2 cellular contexts compared by ENCODE assay signal in genomic region chr2:37389395-37389794, GRCh38.
TF ChIP-seq lines count a peak whose summit lies in the region.

No MANE protein-coding gene starts in this region.

TF ChIP-seq in IMR-90, 13 proteins besides CTCF, POLR2A, EP300 and RAD21:
- TF ChIP-seq, protein P1, sequence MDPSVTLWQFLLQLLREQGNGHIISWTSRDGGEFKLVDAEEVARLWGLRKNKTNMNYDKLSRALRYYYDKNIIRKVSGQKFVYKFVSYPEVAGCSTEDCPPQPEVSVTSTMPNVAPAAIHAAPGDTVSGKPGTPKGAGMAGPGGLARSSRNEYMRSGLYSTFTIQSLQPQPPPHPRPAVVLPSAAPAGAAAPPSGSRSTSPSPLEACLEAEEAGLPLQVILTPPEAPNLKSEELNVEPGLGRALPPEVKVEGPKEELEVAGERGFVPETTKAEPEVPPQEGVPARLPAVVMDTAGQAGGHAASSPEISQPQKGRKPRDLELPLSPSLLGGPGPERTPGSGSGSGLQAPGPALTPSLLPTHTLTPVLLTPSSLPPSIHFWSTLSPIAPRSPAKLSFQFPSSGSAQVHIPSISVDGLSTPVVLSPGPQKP (IDR thresholded peaks at IDR 0.05; ENCODE audit: borderline replicate concordance, low read depth, low read length), result no peak
- TF ChIP-seq RFX5 (IDR thresholded peaks at IDR 0.05; ENCODE audit: low read depth, low read length) (no peak), NFE2L2 (IDR thresholded peaks at IDR 0.05; ENCODE audit: low read depth, low read length) (no peak), MAZ (IDR thresholded peaks at IDR 0.05; ENCODE audit: borderline replicate concordance, low read depth, low read length) (no peak), CEBPB (IDR thresholded peaks at IDR 0.05; ENCODE audit: low read depth, low read length) (no peak), RCOR1 (IDR thresholded peaks at IDR 0.05; ENCODE audit: insufficient replicate concordance, low read length) (no peak), CHD1 (IDR thresholded peaks at IDR 0.05; ENCODE audit: low read depth, low read length) (no peak), SMC3 (IDR thresholded peaks at IDR 0.05; ENCODE audit: low read depth, low read length) (no peak), FOS (IDR thresholded peaks at IDR 0.05; ENCODE audit: low read depth, low read length) (no peak), MAFK (IDR thresholded peaks at IDR 0.05; ENCODE audit: low read depth, low read length) (no peak), MXI1 (IDR thresholded peaks at IDR 0.05; ENCODE audit: borderline replicate concordance, low read depth, low read length) (no peak), BHLHE40 (IDR thresholded peaks at IDR 0.05; ENCODE audit: low read depth, low read length) (no peak)
- TF ChIP-seq, protein P2, sequence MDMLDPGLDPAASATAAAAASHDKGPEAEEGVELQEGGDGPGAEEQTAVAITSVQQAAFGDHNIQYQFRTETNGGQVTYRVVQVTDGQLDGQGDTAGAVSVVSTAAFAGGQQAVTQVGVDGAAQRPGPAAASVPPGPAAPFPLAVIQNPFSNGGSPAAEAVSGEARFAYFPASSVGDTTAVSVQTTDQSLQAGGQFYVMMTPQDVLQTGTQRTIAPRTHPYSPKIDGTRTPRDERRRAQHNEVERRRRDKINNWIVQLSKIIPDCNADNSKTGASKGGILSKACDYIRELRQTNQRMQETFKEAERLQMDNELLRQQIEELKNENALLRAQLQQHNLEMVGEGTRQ (IDR thresholded peaks at IDR 0.05; ENCODE audit: low read depth, low read length), result no peak

TF ChIP-seq in GM12878, 131 proteins besides CTCF, POLR2A, EP300 and RAD21:
- TF ChIP-seq E2F8 (IDR thresholded peaks at IDR 0.05; ENCODE audit: low read depth, partially characterized antibody) (no peak), EGR1 (IDR thresholded peaks at IDR 0.05; ENCODE audit: borderline replicate concordance in 1 of 2, low read depth in 2 of 2, low read length in 2 of 2) (no peak), PAX8 (IDR thresholded peaks at IDR 0.05) (no peak), CHD4 (IDR thresholded peaks at IDR 0.05) (no peak), SIN3A (IDR thresholded peaks at IDR 0.05; ENCODE audit: low read depth, low read length) (no peak), HSF1 (IDR thresholded peaks at IDR 0.05; ENCODE audit: low read depth, low read length) (no peak), ZNF217 (IDR thresholded peaks at IDR 0.05) (no peak), CREM (IDR thresholded peaks at IDR 0.05; ENCODE audit: low read depth) (no peak), NRF1 (conservative IDR thresholded peaks at IDR 0.05; ENCODE audit: low read depth, low read length) (no peak), BMI1 (IDR thresholded peaks at IDR 0.05; ENCODE audit: borderline replicate concordance) (no peak), E2F4 (IDR thresholded peaks at IDR 0.05; ENCODE audit: low read depth, low read length) (no peak)
- TF ChIP-seq, protein P3, sequence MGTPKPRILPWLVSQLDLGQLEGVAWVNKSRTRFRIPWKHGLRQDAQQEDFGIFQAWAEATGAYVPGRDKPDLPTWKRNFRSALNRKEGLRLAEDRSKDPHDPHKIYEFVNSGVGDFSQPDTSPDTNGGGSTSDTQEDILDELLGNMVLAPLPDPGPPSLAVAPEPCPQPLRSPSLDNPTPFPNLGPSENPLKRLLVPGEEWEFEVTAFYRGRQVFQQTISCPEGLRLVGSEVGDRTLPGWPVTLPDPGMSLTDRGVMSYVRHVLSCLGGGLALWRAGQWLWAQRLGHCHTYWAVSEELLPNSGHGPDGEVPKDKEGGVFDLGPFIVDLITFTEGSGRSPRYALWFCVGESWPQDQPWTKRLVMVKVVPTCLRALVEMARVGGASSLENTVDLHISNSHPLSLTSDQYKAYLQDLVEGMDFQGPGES (IDR thresholded peaks at IDR 0.05), result no peak
- TF ChIP-seq, protein P4, sequence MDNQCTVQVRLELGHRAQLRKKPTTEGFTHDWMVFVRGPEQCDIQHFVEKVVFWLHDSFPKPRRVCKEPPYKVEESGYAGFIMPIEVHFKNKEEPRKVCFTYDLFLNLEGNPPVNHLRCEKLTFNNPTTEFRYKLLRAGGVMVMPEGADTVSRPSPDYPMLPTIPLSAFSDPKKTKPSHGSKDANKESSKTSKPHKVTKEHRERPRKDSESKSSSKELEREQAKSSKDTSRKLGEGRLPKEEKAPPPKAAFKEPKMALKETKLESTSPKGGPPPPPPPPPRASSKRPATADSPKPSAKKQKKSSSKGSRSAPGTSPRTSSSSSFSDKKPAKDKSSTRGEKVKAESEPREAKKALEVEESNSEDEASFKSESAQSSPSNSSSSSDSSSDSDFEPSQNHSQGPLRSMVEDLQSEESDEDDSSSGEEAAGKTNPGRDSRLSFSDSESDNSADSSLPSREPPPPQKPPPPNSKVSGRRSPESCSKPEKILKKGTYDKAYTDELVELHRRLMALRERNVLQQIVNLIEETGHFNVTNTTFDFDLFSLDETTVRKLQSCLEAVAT (IDR thresholded peaks at IDR 0.05), result no peak
